ENCODE assay signal across 8 cellular contexts in the genomic region with DNA sequence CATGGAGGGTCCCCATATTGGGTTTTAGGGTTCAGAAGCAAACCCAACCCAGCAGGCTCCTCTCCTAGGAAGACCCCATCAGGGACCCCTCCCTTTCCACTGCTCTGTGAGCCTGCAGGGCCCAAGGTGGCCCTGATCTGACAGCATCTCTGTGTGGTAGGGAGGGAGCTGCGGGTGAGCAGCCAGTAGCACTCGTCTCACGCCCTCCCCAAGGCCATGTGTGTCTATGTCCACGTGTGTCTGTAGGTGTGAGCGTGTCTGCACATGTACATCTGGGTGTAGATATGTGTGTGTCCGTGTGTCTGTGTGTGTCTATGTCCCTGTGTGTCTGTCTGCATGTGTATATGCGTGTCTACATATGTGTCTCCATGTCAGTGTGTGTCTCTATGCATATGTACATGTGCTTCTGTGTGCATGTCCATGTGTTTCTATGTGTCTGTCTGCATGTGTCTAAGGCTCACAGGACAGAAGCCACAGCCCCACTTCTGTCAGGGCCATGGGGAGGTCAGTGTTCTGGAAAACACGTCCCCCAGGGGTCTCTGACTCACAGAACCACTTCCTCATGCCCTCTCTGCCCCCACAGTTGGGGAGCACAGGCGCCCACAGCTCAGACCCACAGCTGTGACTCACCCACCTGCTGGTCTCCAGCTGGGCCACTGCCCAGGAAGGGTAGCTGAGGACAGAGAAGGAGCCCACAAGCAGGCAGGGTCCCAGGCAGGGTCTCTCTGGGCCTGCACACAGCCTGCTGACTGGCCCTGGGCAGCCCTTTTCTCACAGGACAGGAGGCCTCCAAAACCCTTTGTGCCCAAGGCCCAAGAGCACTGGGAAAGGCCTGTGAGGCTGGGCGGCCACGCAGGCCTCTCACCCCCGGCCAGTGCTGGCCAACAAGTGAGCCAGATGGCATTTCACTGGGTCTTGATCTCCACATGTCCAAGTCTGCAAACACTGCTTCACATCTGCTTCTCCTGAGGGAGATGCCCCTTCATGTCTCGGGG.
DNase-seq lines count a peak whose midpoint lies in the region; ATAC-seq and TF ChIP-seq lines count a peak whose summit lies in the region.

No MANE protein-coding gene starts in this region.

- no peaks in the 10 kb centered on the region for H3K4me1 Mint-ChIP-seq in progenitor cell of endocrine pancreas (ENCODE audit: low read depth)

- 57% methylated on average over 5 of the region's 13 CpGs; no CpG with 5 or more reads in 1 of the 2 experiments for WGBS in IMR-90 (ENCODE audit: extremely low coverage in 2 of 2, insufficient read length in 1 of 2), 2 experiments

- H3K27me3 Mint-ChIP-seq in progenitor cell of endocrine pancreas, result peaks cover 48% of the 10 kb centered on the region

- H3K9me3 ChIP-seq in IMR-90 (ENCODE audit: control insufficient read depth, insufficient read depth, low read length) (no peaks in the 10 kb centered on the region), breast epithelium (no peaks in the 10 kb centered on the region)

- H2BK15ac ChIP-seq in IMR-90 (ENCODE audit: low read depth, low read length), result peak overlapping the region; percentile 76; the same call in 2 of the 3 replicates

- H4K91ac ChIP-seq in IMR-90 (ENCODE audit: insufficient read depth, low read depth, low read length), result peak overlapping the region; percentile 92

- H3K36me3 Mint-ChIP-seq in progenitor cell of endocrine pancreas (ENCODE audit: insufficient read depth), result no peaks in the 10 kb centered on the region

- BruUV-seq in IMR-90 (replicated peaks; lab: Mats Ljungman, UMichigan), result no TSS peak

- H3K18ac ChIP-seq in IMR-90 (ENCODE audit: low read depth, low read length), result peak overlapping the region; percentile 99

- DNase-seq in IMR-90 (peak; percentile 96), breast epithelium (ENCODE audit: low spot score in 2 of 2) (no peak), lung microvascular endothelial cell (ENCODE audit: low read depth in 2 of 2) (peak; percentile 51 to 84), progenitor cell of endocrine pancreas (ENCODE audit: low spot score, unreplicated experiment) (no peak), NCI-H1930 (lab: John Stamatoyannopoulos, UW) (no peak)

- H3K4me2 ChIP-seq in IMR-90 (ENCODE audit: low read depth, low read length), result peak overlapping the region; percentile 52

- peak overlapping the region; percentile 54; the same call in 1 of the 2 replicates for H3K4me3 ChIP-seq in ACC112 (ENCODE audit: low read depth, low read length)
- no peak overlapping the region for H3K4me3 ChIP-seq in IMR-90 (ENCODE audit: insufficient read depth, low read depth, low read length)
- no peak overlapping the region for H3K4me3 ChIP-seq in breast epithelium

- peak overlapping the region; percentile 96 for H4K5ac ChIP-seq in IMR-90 (ENCODE audit: low read depth, low read length)

- peak overlapping the region; percentile 95 for H3K23ac ChIP-seq in IMR-90 (ENCODE audit: low read depth, low read length)

- POLR2A ChIA-PET in IMR-90 (lab: Charles Lee; ENCODE audit: unreplicated experiment), result no interaction called here

- peak overlapping the region; percentile 81 for H2AK9ac ChIP-seq in IMR-90 (replicated peaks; ENCODE audit: low read depth, low read length, poor library complexity)

- TF ChIP-seq CTCF in IMR-90 (conservative IDR thresholded peaks at IDR 0.05; ENCODE audit: low read depth, low read length) (no peak), breast epithelium (IDR thresholded peaks at IDR 0.05) (no peak), progenitor cell of endocrine pancreas (IDR thresholded peaks at IDR 0.05; ENCODE audit: unreplicated experiment) (no peak)

- H3K9ac ChIP-seq in IMR-90 (ENCODE audit: low read depth, low read length), result peak overlapping the region; percentile 58

- H3K9me3 Mint-ChIP-seq in progenitor cell of endocrine pancreas (ENCODE audit: low read depth), result no peaks in the 10 kb centered on the region

- no peaks in the 10 kb centered on the region for H4K20me1 ChIP-seq in IMR-90 (ENCODE audit: insufficient read depth, low read length)

- ATAC-seq in IMR-90 (ENCODE audit: low read depth) (peak; percentile 80), HG02759 (IDR thresholded peaks at IDR 0.05; ENCODE audit: unreplicated experiment) (no peak), GM21576 (IDR thresholded peaks at IDR 0.05; ENCODE audit: unreplicated experiment) (no peak)

- TF ChIP-seq POLR2A in IMR-90 (IDR thresholded peaks at IDR 0.05; ENCODE audit: low read depth, low read length) (no peak), breast epithelium (IDR thresholded peaks at IDR 0.05) (no peak)

- H3K14ac ChIP-seq in IMR-90 (replicated peaks; ENCODE audit: low read depth, low read length), result peak overlapping the region; percentile 96

- H3K36me3 ChIP-seq in ACC112 (ENCODE audit: insufficient read depth, low read length) (no peaks in the 10 kb centered on the region), IMR-90 (ENCODE audit: control insufficient read depth, insufficient read depth, low read length) (no peaks in the 10 kb centered on the region), breast epithelium (no peaks in the 10 kb centered on the region)

- H3K56ac ChIP-seq in IMR-90 (ENCODE audit: extremely low read depth, insufficient read depth, low read length), result peak overlapping the region; percentile 90

- H2AK5ac ChIP-seq in IMR-90 (ENCODE audit: low read depth, low read length), result peak overlapping the region; percentile 100

- peak overlapping the region; percentile 98 for H3K4ac ChIP-seq in IMR-90 (ENCODE audit: low read depth, low read length)

- H3K79me1 ChIP-seq in IMR-90 (ENCODE audit: low read depth in 1 of 2, low read length in 2 of 2), result peaks cover 0 to 17% of the 10 kb centered on the region in 2 experiments; a peak in 2 of 4 replicates

- peak overlapping the region; percentile 89 to 96 for H4K8ac ChIP-seq in IMR-90 (ENCODE audit: low read depth in 2 of 2, low read length in 2 of 2)

- H2AFZ ChIP-seq in ACC112 (ENCODE audit: low read length, unreplicated experiment), result no peak overlapping the region
- peak overlapping the region; percentile 81 for H2AFZ ChIP-seq in IMR-90 (replicated peaks; ENCODE audit: low read length, poor library complexity)

- H3K27ac Mint-ChIP-seq in progenitor cell of endocrine pancreas, result no peak overlapping the region

- CTCF ChIA-PET in IMR-90 (lab: Yijun Ruan, JAX), result no interaction called here

- intact Hi-C loops in IMR-90 (cut with micrococcal nuclease), result no loop called here
- intact Hi-C loops in breast epithelium (cut with DNase I; ENCODE audit: low total_unique reads), result no loop called here

- H3K79me2 ChIP-seq in ACC112 (ENCODE audit: control insufficient read depth, insufficient read depth, low read length, unreplicated experiment), result no peaks in the 10 kb centered on the region

- peak overlapping the region; percentile 97 for H2BK20ac ChIP-seq in IMR-90 (ENCODE audit: low read depth, low read length)

- H3K27ac ChIP-seq in ACC112 (ENCODE audit: low read depth, low read length) (peak overlapping the region; percentile 86), IMR-90 (ENCODE audit: insufficient read depth, low read length) (peak overlapping the region; percentile 89), breast epithelium (peak overlapping the region; percentile 64 to 79)

- TF ChIP-seq RAD21 in IMR-90 (IDR thresholded peaks at IDR 0.05; ENCODE audit: low read length), result no peak

- no peak overlapping the region for H3K4me3 Mint-ChIP-seq in progenitor cell of endocrine pancreas (ENCODE audit: low read depth)

- in situ Hi-C loops in IMR-90 (cut with MboI; ENCODE audit: low sequenced_read_pairs), result no loop called here

- H3K4me1 ChIP-seq in ACC112 (ENCODE audit: control insufficient read depth, insufficient read depth, low read length, unreplicated experiment), result peaks cover 43% of the 10 kb centered on the region
- H3K4me1 ChIP-seq in IMR-90 (ENCODE audit: control insufficient read depth, insufficient read depth, low read length), result peaks cover 37% of the 10 kb centered on the region
- H3K4me1 ChIP-seq in breast epithelium, result peaks cover 0 to 10% of the 10 kb centered on the region in 2 donors

- H3K27me3 ChIP-seq in ACC112 (ENCODE audit: insufficient read depth, low read length) (no peaks in the 10 kb centered on the region), IMR-90 (ENCODE audit: control insufficient read depth, insufficient read depth, low read length) (no peaks in the 10 kb centered on the region), breast epithelium (no peaks in the 10 kb centered on the region)

- dilution Hi-C loops in IMR-90 (cut with HindIII; ENCODE audit: low sequenced_read_pairs, unreplicated experiment), result no loop called here

- H2BK5ac ChIP-seq in IMR-90 (ENCODE audit: low read depth, low read length, poor library complexity, severe bottlenecking), result peak overlapping the region; percentile 100

- H2BK120ac ChIP-seq in IMR-90 (ENCODE audit: low read depth, low read length), result peak overlapping the region; percentile 98

- H3K9me1 ChIP-seq in IMR-90 (ENCODE audit: insufficient read depth, low read length), result peaks cover 33% of the 10 kb centered on the region

TF ChIP-seq in IMR-90, 13 proteins besides CTCF, POLR2A, EP300 and RAD21 (continues in another document):
- TF ChIP-seq CHD1 (IDR thresholded peaks at IDR 0.05; ENCODE audit: low read depth, low read length), result no peak
- TF ChIP-seq RCOR1 (IDR thresholded peaks at IDR 0.05; ENCODE audit: insufficient replicate concordance, low read length), result peak; percentile 92
- TF ChIP-seq, protein P1, sequence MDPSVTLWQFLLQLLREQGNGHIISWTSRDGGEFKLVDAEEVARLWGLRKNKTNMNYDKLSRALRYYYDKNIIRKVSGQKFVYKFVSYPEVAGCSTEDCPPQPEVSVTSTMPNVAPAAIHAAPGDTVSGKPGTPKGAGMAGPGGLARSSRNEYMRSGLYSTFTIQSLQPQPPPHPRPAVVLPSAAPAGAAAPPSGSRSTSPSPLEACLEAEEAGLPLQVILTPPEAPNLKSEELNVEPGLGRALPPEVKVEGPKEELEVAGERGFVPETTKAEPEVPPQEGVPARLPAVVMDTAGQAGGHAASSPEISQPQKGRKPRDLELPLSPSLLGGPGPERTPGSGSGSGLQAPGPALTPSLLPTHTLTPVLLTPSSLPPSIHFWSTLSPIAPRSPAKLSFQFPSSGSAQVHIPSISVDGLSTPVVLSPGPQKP (IDR thresholded peaks at IDR 0.05; ENCODE audit: borderline replicate concordance, low read depth, low read length), result no peak
- TF ChIP-seq RFX5 (IDR thresholded peaks at IDR 0.05; ENCODE audit: low read depth, low read length), result no peak
- TF ChIP-seq MXI1 (IDR thresholded peaks at IDR 0.05; ENCODE audit: borderline replicate concordance, low read depth, low read length), result peak; percentile 78; the same call in 1 of the 2 replicates
- TF ChIP-seq MAZ (IDR thresholded peaks at IDR 0.05; ENCODE audit: borderline replicate concordance, low read depth, low read length), result peak; percentile 89
- TF ChIP-seq FOS (IDR thresholded peaks at IDR 0.05; ENCODE audit: low read depth, low read length), result peak; percentile 98
- TF ChIP-seq SMC3 (IDR thresholded peaks at IDR 0.05; ENCODE audit: low read depth, low read length), result no peak
- TF ChIP-seq MAFK (IDR thresholded peaks at IDR 0.05; ENCODE audit: low read depth, low read length), result no peak

Comparison
In these comparisons a context has a peak if more than half of its experiments do, and no peak if none do; other contexts are left out.
1. DNase-seq: peak in IMR-90 (single experiment) and lung microvascular endothelial cell (2 of 2); none in breast epithelium (0 of 2), progenitor cell of endocrine pancreas (single experiment) and NCI-H1930 (0 of 2).
2. Peak in every context shown above with its lines, with median percentiles within 50 percentile points of each other: H3K27ac ChIP-seq.